Comparison of ENCODE assay signal across 1 cellular context in the genomic region with DNA sequence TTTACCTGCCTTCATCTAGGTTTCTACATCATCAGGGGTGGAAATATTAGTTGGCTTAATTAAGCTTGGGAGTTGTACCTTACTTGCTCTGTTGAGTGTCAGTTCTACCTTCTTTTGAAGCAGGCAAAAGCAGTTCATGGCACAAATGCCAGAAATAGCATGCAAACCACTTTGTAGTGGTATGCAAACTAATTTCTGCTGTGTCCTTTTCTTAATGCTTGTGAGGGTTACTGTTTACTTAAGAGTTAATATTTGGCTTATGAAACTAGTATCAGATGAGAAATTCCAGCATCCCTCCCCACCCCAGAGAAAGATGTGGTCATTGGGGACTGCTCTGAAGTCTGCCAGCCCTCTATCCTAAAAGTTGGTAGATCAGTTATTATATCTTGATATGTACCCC.
TF ChIP-seq lines count a peak whose summit lies in the region.

No MANE protein-coding gene starts in this region.

TF ChIP-seq in GM23338, 12 proteins besides CTCF, POLR2A, EP300 and RAD21 (continued from another document):
- no peak for TF ChIP-seq ZNF462 (CRISPR knock-in tag; IDR thresholded peaks at IDR 0.05)
- no peak for TF ChIP-seq ZNF331 (CRISPR knock-in tag; IDR thresholded peaks at IDR 0.05; ENCODE audit: low read depth)
- TF ChIP-seq, protein P1, sequence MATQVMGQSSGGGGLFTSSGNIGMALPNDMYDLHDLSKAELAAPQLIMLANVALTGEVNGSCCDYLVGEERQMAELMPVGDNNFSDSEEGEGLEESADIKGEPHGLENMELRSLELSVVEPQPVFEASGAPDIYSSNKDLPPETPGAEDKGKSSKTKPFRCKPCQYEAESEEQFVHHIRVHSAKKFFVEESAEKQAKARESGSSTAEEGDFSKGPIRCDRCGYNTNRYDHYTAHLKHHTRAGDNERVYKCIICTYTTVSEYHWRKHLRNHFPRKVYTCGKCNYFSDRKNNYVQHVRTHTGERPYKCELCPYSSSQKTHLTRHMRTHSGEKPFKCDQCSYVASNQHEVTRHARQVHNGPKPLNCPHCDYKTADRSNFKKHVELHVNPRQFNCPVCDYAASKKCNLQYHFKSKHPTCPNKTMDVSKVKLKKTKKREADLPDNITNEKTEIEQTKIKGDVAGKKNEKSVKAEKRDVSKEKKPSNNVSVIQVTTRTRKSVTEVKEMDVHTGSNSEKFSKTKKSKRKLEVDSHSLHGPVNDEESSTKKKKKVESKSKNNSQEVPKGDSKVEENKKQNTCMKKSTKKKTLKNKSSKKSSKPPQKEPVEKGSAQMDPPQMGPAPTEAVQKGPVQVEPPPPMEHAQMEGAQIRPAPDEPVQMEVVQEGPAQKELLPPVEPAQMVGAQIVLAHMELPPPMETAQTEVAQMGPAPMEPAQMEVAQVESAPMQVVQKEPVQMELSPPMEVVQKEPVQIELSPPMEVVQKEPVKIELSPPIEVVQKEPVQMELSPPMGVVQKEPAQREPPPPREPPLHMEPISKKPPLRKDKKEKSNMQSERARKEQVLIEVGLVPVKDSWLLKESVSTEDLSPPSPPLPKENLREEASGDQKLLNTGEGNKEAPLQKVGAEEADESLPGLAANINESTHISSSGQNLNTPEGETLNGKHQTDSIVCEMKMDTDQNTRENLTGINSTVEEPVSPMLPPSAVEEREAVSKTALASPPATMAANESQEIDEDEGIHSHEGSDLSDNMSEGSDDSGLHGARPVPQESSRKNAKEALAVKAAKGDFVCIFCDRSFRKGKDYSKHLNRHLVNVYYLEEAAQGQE (IDR thresholded peaks at IDR 0.05; ENCODE audit: unreplicated experiment) = no peak
- no peak for TF ChIP-seq CREB1 (CRISPR knock-in tag; IDR thresholded peaks at IDR 0.05; ENCODE audit: low read depth)
- no peak for TF ChIP-seq ZNF114 (CRISPR knock-in tag; IDR thresholded peaks at IDR 0.05)
- no peak for TF ChIP-seq EZH2phosphoT487 (IDR thresholded peaks at IDR 0.05; ENCODE audit: unreplicated experiment)
- no peak for TF ChIP-seq STAT1 (IDR thresholded peaks at IDR 0.05; ENCODE audit: unreplicated experiment)
- TF ChIP-seq POLR2AphosphoS5 (IDR thresholded peaks at IDR 0.05; ENCODE audit: low read depth) = no peak
- no peak for TF ChIP-seq NANOG (IDR thresholded peaks at IDR 0.05; ENCODE audit: borderline replicate concordance)
- TF ChIP-seq, protein P2, sequence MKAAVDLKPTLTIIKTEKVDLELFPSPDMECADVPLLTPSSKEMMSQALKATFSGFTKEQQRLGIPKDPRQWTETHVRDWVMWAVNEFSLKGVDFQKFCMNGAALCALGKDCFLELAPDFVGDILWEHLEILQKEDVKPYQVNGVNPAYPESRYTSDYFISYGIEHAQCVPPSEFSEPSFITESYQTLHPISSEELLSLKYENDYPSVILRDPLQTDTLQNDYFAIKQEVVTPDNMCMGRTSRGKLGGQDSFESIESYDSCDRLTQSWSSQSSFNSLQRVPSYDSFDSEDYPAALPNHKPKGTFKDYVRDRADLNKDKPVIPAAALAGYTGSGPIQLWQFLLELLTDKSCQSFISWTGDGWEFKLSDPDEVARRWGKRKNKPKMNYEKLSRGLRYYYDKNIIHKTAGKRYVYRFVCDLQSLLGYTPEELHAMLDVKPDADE (IDR thresholded peaks at IDR 0.05) = no peak
- no peak for TF ChIP-seq JUNB (IDR thresholded peaks at IDR 0.05; ENCODE audit: unreplicated experiment)
